In the genomic region with DNA sequence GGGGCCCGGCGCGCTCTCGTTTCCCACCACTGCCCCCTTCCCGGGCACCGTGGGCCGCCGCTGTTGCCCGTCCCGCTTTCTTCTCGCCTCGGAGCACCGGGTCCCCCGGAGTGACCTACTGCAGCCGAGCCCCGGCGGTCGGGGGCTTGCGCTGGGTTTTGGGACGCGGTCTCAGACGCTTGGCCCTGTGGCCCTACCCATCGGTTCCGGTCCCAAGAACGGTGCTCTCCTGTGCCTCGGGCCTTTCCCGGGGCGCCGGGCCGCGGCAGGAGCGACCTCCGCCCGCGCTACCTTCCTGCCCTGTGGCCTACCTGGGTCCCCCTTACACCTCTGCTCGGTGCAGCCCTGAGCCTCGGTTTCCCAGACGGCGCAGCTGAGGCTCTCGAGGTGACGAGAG, we compare ENCODE assay signal across 16 cellular contexts. TPM values are rescaled to one million over a fixed set of nuclear protein-coding genes. Genes with fewer than 3 reads are reported as not detected.
DNase-seq lines count a peak whose midpoint lies in the region; ATAC-seq lines count a peak whose summit lies in the region.
"Had no signal": no experiment of that assay in that cellular context is flagged by ENCODE, and none has a peak within 500 bp of the region (broad histone marks: within the 10 kb centered on the region; RNA-seq: fewer than 3 reads in every experiment).

No MANE protein-coding gene starts in this region.

- no peak overlapping the region for H2BK5ac ChIP-seq in neuronal stem cell (ENCODE audit: low read length)

- H3K4me1 ChIP-seq in BLaER1, result peaks cover 22% of the 10 kb centered on the region; the same call in 1 of the 2 replicates
- peaks cover 24% of the 10 kb centered on the region for H3K4me1 ChIP-seq in NT2/D1 (ENCODE audit: insufficient read depth, insufficient read length)
- H3K4me1 ChIP-seq in iPS-15b (ENCODE audit: control insufficient read depth, insufficient read depth, low read length), result peaks cover 9% of the 10 kb centered on the region
- peaks cover 0 to 15% of the 10 kb centered on the region in 2 donors for H3K4me1 ChIP-seq in neuronal stem cell (ENCODE audit: control insufficient read depth in 2 of 2, insufficient read depth in 1 of 2, low read depth in 1 of 2, low read length in 2 of 2)

- no peak overlapping the region for H4K91ac ChIP-seq in neuronal stem cell (ENCODE audit: low read depth, low read length, poor library complexity)

- no peak overlapping the region for H2BK12ac ChIP-seq in neuronal stem cell (ENCODE audit: low read length)

- H3K9me3 ChIP-seq in BLaER1 (peaks cover 5% of the 10 kb centered on the region; the same call in 1 of the 2 replicates), NT2/D1 (ENCODE audit: insufficient read depth, low read length) (no peaks in the 10 kb centered on the region), iPS-15b (ENCODE audit: control insufficient read depth, insufficient read depth, low read length) (no peaks in the 10 kb centered on the region), neuronal stem cell (replicated peaks in 1 of 2; ENCODE audit: control insufficient read depth in 2 of 2, insufficient read depth in 1 of 2, low read depth in 1 of 2, low read length in 2 of 2) (peaks cover 0 to 3% of the 10 kb centered on the region in 2 donors)

- no peak overlapping the region for H4K8ac ChIP-seq in neuronal stem cell (ENCODE audit: low read depth, low read length)

- H2BK120ac ChIP-seq in neuronal stem cell (ENCODE audit: low read depth, low read length), result no peak overlapping the region

- WGBS in neuronal stem cell (ENCODE audit: extremely low coverage in 2 of 2, insufficient read length in 2 of 2, insufficient replicate concordance in 1 of 2), 2 donors, result no CpG with 5 or more reads among the region's 41 CpGs

- H3K4me3 ChIP-seq in BLaER1, result peak overlapping the region; percentile 49
- peak overlapping the region; percentile 61 for H3K4me3 ChIP-seq in NT2/D1 (ENCODE audit: insufficient read length, low read depth)
- peak overlapping the region; percentile 43 for H3K4me3 ChIP-seq in iPS-15b (ENCODE audit: low read depth, low read length)
- no peak overlapping the region for H3K4me3 ChIP-seq in neuronal stem cell (ENCODE audit: low read length in 2 of 2)

- H3K36me3 ChIP-seq in BLaER1, result no peaks in the 10 kb centered on the region
- no peaks in the 10 kb centered on the region for H3K36me3 ChIP-seq in NT2/D1 (ENCODE audit: insufficient read depth, insufficient read length, low read length)
- no peaks in the 10 kb centered on the region for H3K36me3 ChIP-seq in iPS-15b (ENCODE audit: control insufficient read depth, insufficient read depth, low read length)
- H3K36me3 ChIP-seq in neuronal stem cell (replicated peaks in 1 of 2; ENCODE audit: control insufficient read depth in 2 of 2, insufficient read depth in 2 of 2, low read length in 2 of 2), result no peaks in the 10 kb centered on the region

- H4K20me1 ChIP-seq in BLaER1, result peaks cover 74% of the 10 kb centered on the region

- H3K4me2 ChIP-seq in BLaER1, result peak overlapping the region; percentile 76
- no peak overlapping the region for H3K4me2 ChIP-seq in neuronal stem cell (ENCODE audit: insufficient read depth, low read length, poor library complexity, severe bottlenecking)

- no peak for DNase-seq in NT2/D1 (ENCODE audit: low read depth, low spot score)
- no peak for DNase-seq in neuronal stem cell (ENCODE audit: low spot score)
- no peak for DNase-seq in GM19240 (ENCODE audit: insufficient read length, low spot score)
- DNase-seq in NCI-H1694 (lab: John Stamatoyannopoulos, UW), result no peak
- no peak for DNase-seq in NCI-H2196 (lab: John Stamatoyannopoulos, UW; ENCODE audit: unreplicated experiment)
- DNase-seq: 8988T; C1 segment of cervical spinal cord; MV-4-11; NCI-H1436 treated with DMSO at 0.1 percent for 48 hours; NCI-H345; NCI-H526 treated with DMSO at 0.1 percent for 48 hours; NK-92 treated with Interleukin-12 subunit alpha and Interleukin-12 subunit beta, amount 100 ng/mL, for 24 hours; PC-3 had no signal

- H3K27ac ChIP-seq in BLaER1 (no peak overlapping the region), neuronal stem cell (replicated peaks; ENCODE audit: low read length) (no peak overlapping the region)

- H3K9ac ChIP-seq in BLaER1, result no peak overlapping the region
- peak overlapping the region; percentile 81 for H3K9ac ChIP-seq in NT2/D1 (ENCODE audit: insufficient read length, low read depth)
- no peak overlapping the region for H3K9ac ChIP-seq in iPS-15b (ENCODE audit: low read depth, low read length)
- H3K9ac ChIP-seq in neuronal stem cell (ENCODE audit: low read depth, low read length, poor library complexity), result no peak overlapping the region

- H2AFZ ChIP-seq in neuronal stem cell (ENCODE audit: low read length), result no peak overlapping the region

- no peaks in the 10 kb centered on the region for H3K79me1 ChIP-seq in neuronal stem cell (ENCODE audit: low read depth, low read length)

- H3K4ac ChIP-seq in neuronal stem cell (ENCODE audit: low read length), result no peak overlapping the region

- H3K27me3 ChIP-seq in BLaER1 (peaks cover 99% of the 10 kb centered on the region), NT2/D1 (ENCODE audit: insufficient read depth, insufficient read length) (peaks cover 74% of the 10 kb centered on the region), iPS-15b (ENCODE audit: control insufficient read depth, insufficient read depth, low read length) (peaks cover 85% of the 10 kb centered on the region), neuronal stem cell (ENCODE audit: control insufficient read depth in 3 of 3, insufficient read depth in 3 of 3, low read depth in 1 of 3, low read length in 3 of 3) (peaks cover 51 to 88% (median 87%) of the 10 kb centered on the region in 3 experiments)

- peak overlapping the region; percentile 89 for H3K14ac ChIP-seq in neuronal stem cell (ENCODE audit: low read length)

- no peak for ATAC-seq in HG03039 (IDR thresholded peaks at IDR 0.05; ENCODE audit: unreplicated experiment)
- ATAC-seq: PC-3 had no signal

- H2AK5ac ChIP-seq in neuronal stem cell (ENCODE audit: low read depth, low read length), result peak overlapping the region; percentile 81

- peak overlapping the region; percentile 43 for H3K23ac ChIP-seq in neuronal stem cell (ENCODE audit: low read depth, low read length, poor library complexity)

- H2BK15ac ChIP-seq in neuronal stem cell (ENCODE audit: low read length), result no peak overlapping the region

- H3K18ac ChIP-seq in neuronal stem cell (ENCODE audit: low read length), result peak overlapping the region; percentile 76

RNA-seq across cellular contexts. Expression of gene HMX1, which starts 21.6 kb away (rescaled TPM):
- polyA plus RNA-seq in neuronal stem cell (2013, experiment 1 of 2), result 0.04 TPM
- 0.07 TPM for polyA plus RNA-seq in neuronal stem cell (2013, experiment 2 of 2)

Comparison
In these comparisons a context has a peak if more than half of its experiments do, and no peak if none do; other contexts are left out.
1. H3K4me3 ChIP-seq: peak in BLaER1 (single experiment), NT2/D1 (single experiment) and iPS-15b (single experiment); none in neuronal stem cell (0 of 2).